ENCODE assay signal across 18 cellular contexts in genomic region chr6:163958646-163959045, GRCh38.
DNase-seq lines count a peak whose midpoint lies in the region; ATAC-seq and TF ChIP-seq lines count a peak whose summit lies in the region.
"Had no signal": no experiment of that assay in that cellular context is flagged by ENCODE, and none has a peak within 500 bp of the region (broad histone marks: within the 10 kb centered on the region; RNA-seq: fewer than 3 reads in every experiment).

No MANE protein-coding gene starts in this region.

- peaks cover 8% of the 10 kb centered on the region for H3K4me1 ChIP-seq in GM23338 (ENCODE audit: insufficient read depth)
- H3K4me1 ChIP-seq in adipocyte (ENCODE audit: control insufficient read depth, insufficient read depth, low read length): peaks cover 21% of the 10 kb centered on the region

- H3K4me2 ChIP-seq in GM23338: no peak overlapping the region
- H3K4me2 ChIP-seq: PC-9 had no signal

- H3K9me3 ChIP-seq in adipocyte (ENCODE audit: control insufficient read depth, low read length) (no peaks in the 10 kb centered on the region), MG63 (no peaks in the 10 kb centered on the region)
- H3K9me3 ChIP-seq: upper lobe of left lung had no signal

- H4K20me1 ChIP-seq in GM23338 (replicated peaks; ENCODE audit: insufficient read depth): no peaks in the 10 kb centered on the region

- H3K4me3 ChIP-seq in GM23338 (no peak overlapping the region), adipocyte (ENCODE audit: low read length) (no peak overlapping the region), MG63 (no peak overlapping the region)
- H3K4me3 ChIP-seq: PC-9, upper lobe of left lung had no signal

- H3K27ac Mint-ChIP-seq in GM23338: no peak overlapping the region
- H3K27ac Mint-ChIP-seq: activated CD4-positive, alpha-beta T cell treated with anti-CD3 and anti-CD28 coated beads for 36 hours; activated naive CD8-positive, alpha-beta T cell treated with anti-CD3 and anti-CD28 coated beads, Interleukin-2, amount 50 U/mL, for 24 hours; T-cell had no signal

- H3K9me3 Mint-ChIP-seq in GM23338: no peaks in the 10 kb centered on the region; the same call in 2 of the 3 replicates
- H3K9me3 Mint-ChIP-seq: activated naive CD8-positive, alpha-beta T cell treated with anti-CD3 and anti-CD28 coated beads, Interleukin-2, amount 50 U/mL, for 24 hours; T-cell had no signal

- H3K9ac ChIP-seq in adipocyte (ENCODE audit: low read length): no peak overlapping the region

- no peaks in the 10 kb centered on the region for H3K9me2 ChIP-seq in GM23338 (ENCODE audit: insufficient read depth)

- H3K36me3 Mint-ChIP-seq in GM23338 (ENCODE audit: low read depth): no peaks in the 10 kb centered on the region
- H3K36me3 Mint-ChIP-seq: T-cell had no signal

- peaks cover 2% of the 10 kb centered on the region for H3K27me3 Mint-ChIP-seq in GM23338 (ENCODE audit: insufficient read depth, low read depth, poor library complexity)

- no peak for TF ChIP-seq CTCF in GM23338 (conservative IDR thresholded peaks at IDR 0.05; ENCODE audit: low read depth in 2 of 2)

- H3K27me3 ChIP-seq in GM23338 (ENCODE audit: insufficient read depth) (no peaks in the 10 kb centered on the region), adipocyte (replicated peaks; ENCODE audit: control insufficient read depth, insufficient read depth, low read length) (no peaks in the 10 kb centered on the region), MG63 (no peaks in the 10 kb centered on the region)
- H3K27me3 ChIP-seq: upper lobe of left lung had no signal

- H3F3A ChIP-seq in GM23338 (replicated peaks; ENCODE audit: low read depth): no peaks in the 10 kb centered on the region

- no peak overlapping the region for H3K27ac ChIP-seq in GM23338 (ENCODE audit: low read depth)
- H3K27ac ChIP-seq: PC-9, upper lobe of left lung had no signal

- ATAC-seq in GM23338: peak; percentile 43; the same call in 2 of the 3 replicates
- no peak for ATAC-seq in GM19035 (IDR thresholded peaks at IDR 0.05; ENCODE audit: unreplicated experiment)
- ATAC-seq: activated CD4-positive, alpha-beta T cell treated with anti-CD3 and anti-CD28 coated beads for 36 hours; activated naive CD8-positive, alpha-beta T cell treated with anti-CD3 and anti-CD28 coated beads, Interleukin-2, amount 50 U/mL, for 24 hours; T-cell had no signal

- H3K36me3 ChIP-seq in GM23338 (ENCODE audit: insufficient read depth) (no peaks in the 10 kb centered on the region), adipocyte (ENCODE audit: control insufficient read depth, insufficient read depth, low read length, severe bottlenecking) (no peaks in the 10 kb centered on the region), MG63 (no peaks in the 10 kb centered on the region)
- H3K36me3 ChIP-seq: upper lobe of left lung had no signal

- H3K4me3 Mint-ChIP-seq in GM23338: no peak overlapping the region
- H3K4me3 Mint-ChIP-seq: activated CD4-positive, alpha-beta T cell treated with anti-CD3 and anti-CD28 coated beads for 36 hours; activated naive CD8-positive, alpha-beta T cell treated with anti-CD3 and anti-CD28 coated beads, Interleukin-2, amount 50 U/mL, for 24 hours; T-cell had no signal

- H3K4me1 Mint-ChIP-seq in GM23338: peaks cover 30% of the 10 kb centered on the region
- H3K4me1 Mint-ChIP-seq: activated CD4-positive, alpha-beta T cell treated with anti-CD3 and anti-CD28 coated beads for 36 hours; activated naive CD8-positive, alpha-beta T cell treated with anti-CD3 and anti-CD28 coated beads, Interleukin-2, amount 50 U/mL, for 24 hours had no signal

- no peaks in the 10 kb centered on the region for H3K79me2 ChIP-seq in GM23338 (replicated peaks; ENCODE audit: insufficient read depth)

- no peak overlapping the region for H2AFZ ChIP-seq in GM23338
- H2AFZ ChIP-seq: PC-9 had no signal

- peak; percentile 8 for DNase-seq in A172 (ENCODE audit: low spot score)
- DNase-seq in GM23338 (ENCODE audit: low spot score): peak; percentile 38
- DNase-seq in adipocyte (ENCODE audit: low read depth): peak; percentile 68
- DNase-seq in iPS-NIHi11 (ENCODE audit: low spot score): peak; percentile 53
- no peak for DNase-seq in MG63
- no peak for DNase-seq in superior temporal gyrus (ENCODE audit: extremely low spot score)
- DNase-seq in hypothalamus (lab: John Stamatoyannopoulos, UW): no peak
- DNase-seq: activated CD4-positive, alpha-beta T cell treated with anti-CD3 and anti-CD28 coated beads for 36 hours; activated naive CD8-positive, alpha-beta T cell treated with anti-CD3 and anti-CD28 coated beads, Interleukin-2, amount 50 U/mL, for 24 hours; activated T-cell treated with anti-CD3 and anti-CD28 coated beads, Interleukin-2, amount 50 U/mL, for 1 hour; KG1; NCI-H146; NCI-H510A treated with DMSO at 0.1 percent for 48 hours; occipital lobe; PC-9; T-cell; upper lobe of left lung had no signal

TF ChIP-seq in GM23338, 12 proteins besides CTCF, POLR2A, EP300 and RAD21 (continues in another document):
- TF ChIP-seq ZNF114 (CRISPR knock-in tag; IDR thresholded peaks at IDR 0.05) (no peak), REST (IDR thresholded peaks at IDR 0.05; ENCODE audit: unreplicated experiment) (no peak), EZH2 (IDR thresholded peaks at IDR 0.05; ENCODE audit: low read depth, unreplicated experiment) (no peak), CREB1 (CRISPR knock-in tag; IDR thresholded peaks at IDR 0.05; ENCODE audit: low read depth) (no peak), STAT1 (IDR thresholded peaks at IDR 0.05; ENCODE audit: unreplicated experiment) (no peak)

Comparison
In these comparisons a context has a peak if more than half of its experiments do, and no peak if none do; other contexts are left out.
1. DNase-seq: peak in A172 (single experiment), GM23338 (single experiment), adipocyte (single experiment) and iPS-NIHi11 (single experiment); none in MG63 (single experiment), superior temporal gyrus (single experiment) and hypothalamus (0 of 51).